24 cellular contexts compared by ENCODE assay signal in the genomic region with DNA sequence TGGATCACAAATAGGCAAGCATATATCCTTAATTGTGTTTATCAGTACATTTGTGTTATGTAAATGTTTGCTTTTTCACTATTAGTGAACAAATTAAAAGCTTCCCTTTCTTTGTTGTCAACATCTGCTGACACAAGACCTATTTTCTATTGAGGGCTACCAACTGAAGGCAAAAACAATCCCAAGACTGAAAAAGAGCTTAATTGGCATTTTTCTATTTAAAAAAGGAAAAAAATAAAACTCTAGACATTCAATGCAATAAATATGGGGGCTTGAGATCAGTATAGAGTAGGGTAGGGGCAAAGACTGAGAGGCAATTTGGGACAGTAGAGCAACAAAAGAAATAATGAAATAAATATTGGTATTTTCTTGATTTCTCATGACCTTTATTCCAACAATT. TPM values are rescaled to one million over a fixed set of nuclear protein-coding genes. Genes with fewer than 3 reads are reported as not detected.
DNase-seq lines count a peak whose midpoint lies in the region; ATAC-seq, FAIRE-seq and TF ChIP-seq lines count a peak whose summit lies in the region.
"Had no signal": no experiment of that assay in that cellular context is flagged by ENCODE, and none has a peak within 500 bp of the region (broad histone marks: within the 10 kb centered on the region; RNA-seq: fewer than 3 reads in every experiment).

No MANE protein-coding gene starts in this region.

- H3K9me3 ChIP-seq in mammary epithelial cell (replicated peaks; ENCODE audit: insufficient read depth, low read length): no peaks in the 10 kb centered on the region
- no peaks in the 10 kb centered on the region for H3K9me3 ChIP-seq in RWPE2 (ENCODE audit: severe bottlenecking)
- no peaks in the 10 kb centered on the region for H3K9me3 ChIP-seq in neutrophil
- H3K9me3 ChIP-seq: BE2C, HAP-1 had no signal

- H3K36me3 Mint-ChIP-seq in MCF 10A (ENCODE audit: insufficient read depth, unreplicated experiment): peaks cover 34% of the 10 kb centered on the region

- dilution Hi-C loops in mammary epithelial cell (cut with HindIII; ENCODE audit: low sequenced_read_pairs): no loop called here

- H3K79me2 ChIP-seq in mammary epithelial cell (ENCODE audit: insufficient read depth, low read length): peaks cover 6% of the 10 kb centered on the region

- no TSS peak for BruUV-seq in MCF 10A (replicated peaks; lab: Mats Ljungman, UMichigan)
- BruUV-seq in mammary epithelial cell (replicated peaks; lab: Mats Ljungman, UMichigan): no TSS peak

- no peaks in the 10 kb centered on the region for H3K27me3 Mint-ChIP-seq in MCF 10A (ENCODE audit: insufficient read depth, unreplicated experiment)
- H3K27me3 Mint-ChIP-seq: CD4-positive, CD25-positive, alpha-beta regulatory T cell; CD8-positive, alpha-beta memory T cell had no signal

- H3K4me3 ChIP-seq in mammary epithelial cell (replicated peaks in 1 of 3; ENCODE audit: insufficient read depth in 1 of 3, low read depth in 2 of 3, low read length in 3 of 3): no peak overlapping the region
- H3K4me3 ChIP-seq in RWPE2 (ENCODE audit: severe bottlenecking): no peak overlapping the region
- no peak overlapping the region for H3K4me3 ChIP-seq in neutrophil (ENCODE audit: low read depth in 1 of 2, low read length in 1 of 2)
- H3K4me3 ChIP-seq: GM23248, HAP-1 had no signal

- no peaks in the 10 kb centered on the region for H3K9me3 Mint-ChIP-seq in MCF 10A (ENCODE audit: unreplicated experiment)
- H3K9me3 Mint-ChIP-seq: CD4-positive, CD25-positive, alpha-beta regulatory T cell; CD8-positive, alpha-beta memory T cell had no signal

- H3K4me2 ChIP-seq in mammary epithelial cell (ENCODE audit: insufficient read depth, low read depth, low read length): no peak overlapping the region

- peaks cover 42% of the 10 kb centered on the region for H3K4me1 Mint-ChIP-seq in MCF 10A (ENCODE audit: insufficient read depth, unreplicated experiment)
- H3K4me1 Mint-ChIP-seq: CD8-positive, alpha-beta memory T cell had no signal

- intact Hi-C loops in MCF 10A (cut with micrococcal nuclease): no loop called here
- intact Hi-C loops in mammary epithelial cell (cut with micrococcal nuclease): no loop called here

- H3K4me1 ChIP-seq in mammary epithelial cell (ENCODE audit: insufficient read depth, low read length): peaks cover 38% of the 10 kb centered on the region
- peaks cover 41% of the 10 kb centered on the region for H3K4me1 ChIP-seq in RWPE2 (ENCODE audit: insufficient read depth, poor library complexity, severe bottlenecking)
- peaks cover 49 to 54% of the 10 kb centered on the region in 2 experiments for H3K4me1 ChIP-seq in neutrophil (ENCODE audit: control insufficient read depth in 1 of 2, insufficient read depth in 1 of 2, low read depth in 1 of 2, low read length in 1 of 2)
- H3K4me1 ChIP-seq in foreskin keratinocyte: peaks cover 27% of the 10 kb centered on the region
- H3K4me1 ChIP-seq: BE2C had no signal

- peak overlapping the region; percentile 27 for H3K27ac Mint-ChIP-seq in MCF 10A (ENCODE audit: low read depth, unreplicated experiment)
- H3K27ac Mint-ChIP-seq: CD4-positive, CD25-positive, alpha-beta regulatory T cell had no signal

- in situ Hi-C loops in mammary epithelial cell (cut with MboI; ENCODE audit: low sequenced_read_pairs in 2 of 2): no loop called here

- CTCF ChIA-PET in MCF 10A (lab: Yijun Ruan, JAX) (no interaction called here), mammary epithelial cell (lab: Charles Lee; ENCODE audit: low non-redundant PET) (no interaction called here)

- no peak overlapping the region for H2AFZ ChIP-seq in mammary epithelial cell (ENCODE audit: low read depth, low read length)
- H2AFZ ChIP-seq: GM23248 had no signal

- no peak for DNase-seq in MCF 10A (ENCODE audit: unreplicated experiment)
- DNase-seq in mammary epithelial cell: no peak
- no peak for DNase-seq in RWPE2 (ENCODE audit: low spot score)
- no peak for DNase-seq in foreskin keratinocyte
- DNase-seq in NCI-H2171 treated with DMSO at 0.1 percent for 48 hours (lab: John Stamatoyannopoulos, UW): no peak
- DNase-seq: 8988T; BE2C; C1 segment of cervical spinal cord; CD4-positive, CD25-positive, alpha-beta regulatory T cell; CD8-positive, alpha-beta memory T cell; COR-L47; DMS 273 treated with DMSO at 0.1 percent for 48 hours; DMS53; DND-41; GM23248 had no signal

- POLR2A ChIA-PET in MCF 10A (lab: Yijun Ruan, JAX): interaction anchor here (0.8 to 1.5 kb wide), 3 partner anchors 46 to 264 kb away, joined by 3 to 6 read pairs (median 3); no protein-coding TSS in a partner anchor

- no peak for ATAC-seq in RWPE2 (ENCODE audit: low read depth)
- no peak for ATAC-seq in HG03108 (IDR thresholded peaks at IDR 0.05; ENCODE audit: unreplicated experiment)
- no peak for ATAC-seq in foreskin keratinocyte

- no peak overlapping the region for H3K4me3 Mint-ChIP-seq in MCF 10A (ENCODE audit: unreplicated experiment)
- H3K4me3 Mint-ChIP-seq: CD4-positive, CD25-positive, alpha-beta regulatory T cell; CD8-positive, alpha-beta memory T cell had no signal

- H3K36me3 ChIP-seq in mammary epithelial cell (ENCODE audit: insufficient read depth, low read length): peaks cover 6% of the 10 kb centered on the region
- peaks cover 54% of the 10 kb centered on the region for H3K36me3 ChIP-seq in RWPE2 (ENCODE audit: low read depth)
- no peaks in the 10 kb centered on the region for H3K36me3 ChIP-seq in neutrophil
- H3K36me3 ChIP-seq: BE2C had no signal

- H3K9ac ChIP-seq in mammary epithelial cell (ENCODE audit: insufficient read depth, low read length): no peak overlapping the region
- H3K9ac ChIP-seq: GM23248 had no signal

- H3K27ac ChIP-seq in mammary epithelial cell (ENCODE audit: insufficient read depth, low read depth, low read length) (no peak overlapping the region), RWPE2 (ENCODE audit: poor library complexity, severe bottlenecking) (peak overlapping the region; percentile 62), neutrophil (peak overlapping the region; percentile 81), foreskin keratinocyte (no peak overlapping the region)
- H3K27ac ChIP-seq: GM23248 had no signal

- no peaks in the 10 kb centered on the region for H4K20me1 ChIP-seq in mammary epithelial cell (ENCODE audit: insufficient read depth, low read length)

- peak; percentile 5 for FAIRE-seq in islet of Langerhans (lab: Jason Lieb, UNC)
- FAIRE-seq: G401.6, GM12891, GM19239, HTR-8/SVneo had no signal

- no peaks in the 10 kb centered on the region for H3K27me3 ChIP-seq in mammary epithelial cell (ENCODE audit: insufficient read depth, low read length)
- no peaks in the 10 kb centered on the region for H3K27me3 ChIP-seq in RWPE2 (ENCODE audit: insufficient read depth, poor library complexity, severe bottlenecking)
- H3K27me3 ChIP-seq in neutrophil: no peaks in the 10 kb centered on the region
- H3K27me3 ChIP-seq in foreskin keratinocyte: no peaks in the 10 kb centered on the region
- H3K27me3 ChIP-seq: BE2C had no signal

- TF ChIP-seq CTCF in MCF 10A (IDR thresholded peaks at IDR 0.05; ENCODE audit: unreplicated experiment): no peak
- no peak for TF ChIP-seq CTCF in mammary epithelial cell (conservative IDR thresholded peaks at IDR 0.05 in 1 of 2, IDR thresholded peaks at IDR 0.05 in 1 of 2; ENCODE audit: extremely low read depth in 1 of 2, insufficient read depth in 1 of 2, low read depth in 1 of 2, low read length in 2 of 2)
- TF ChIP-seq CTCF in RWPE2 (IDR thresholded peaks at IDR 0.05; ENCODE audit: poor library complexity, severe bottlenecking): no peak
- TF ChIP-seq CTCF in neutrophil (IDR thresholded peaks at IDR 0.05): no peak
- no peak for TF ChIP-seq CTCF in foreskin keratinocyte (conservative IDR thresholded peaks at IDR 0.05)

RNA-seq across cellular contexts. Expression of gene OMG, which starts 24.2 kb away (rescaled TPM):
- total RNA-seq in MCF 10A (2022) (0.16 TPM in 1 of 2 replicates, not detected in the other), mammary epithelial cell (under 1 TPM in 1 of 2 donors, not detected in 1; under 0.01 TPM), foreskin keratinocyte (not detected in 2 replicates)
- polyA plus RNA-seq in mammary epithelial cell (not detected), foreskin keratinocyte (not detected in 2 replicates)
- not detected for polyA minus RNA-seq in mammary epithelial cell
- total RNA-seq: GM23248, H4 had no signal
- polyA plus RNA-seq: CD8-positive, alpha-beta memory T cell had no signal

RNA-seq across cellular contexts. Expression of gene EVI2B, which starts 41.1 kb away (rescaled TPM):
- total RNA-seq in MCF 10A (2022) (3.6 and 3.8 TPM in 2 replicates), mammary epithelial cell (1 to 10 TPM in 1 of 2 donors, under 1 TPM in 1; under 0.01 to 2.0 TPM), foreskin keratinocyte (0.14 and 0.25 TPM in 2 replicates)
- polyA plus RNA-seq in mammary epithelial cell (3.4 TPM), foreskin keratinocyte (0.17 and 0.31 TPM in 2 replicates)
- polyA minus RNA-seq in mammary epithelial cell: 1.4 TPM

RNA-seq across cellular contexts. Expression of gene EVI2A, which starts 48.6 kb away (rescaled TPM):
- total RNA-seq in MCF 10A (2022) (2.6 and 3.3 TPM in 2 replicates), mammary epithelial cell (1 to 10 TPM in 1 of 2 donors, under 1 TPM in 1; 0.42 to 1.0 TPM), foreskin keratinocyte (0.11 TPM in 1 of 2 replicates, not detected in the other)
- polyA plus RNA-seq in mammary epithelial cell (0.60 TPM), foreskin keratinocyte (0.10 TPM in 1 of 2 replicates, not detected in the other)
- not detected for polyA minus RNA-seq in mammary epithelial cell

Comparison
In these comparisons a context has a peak if more than half of its experiments do, and no peak if none do; other contexts are left out.
1. H3K27ac ChIP-seq: peak in RWPE2 (single experiment) and neutrophil (single experiment); none in mammary epithelial cell (single experiment) and foreskin keratinocyte (single experiment).